Comparison of ENCODE assay signal across 1 cellular context in the genomic region with DNA sequence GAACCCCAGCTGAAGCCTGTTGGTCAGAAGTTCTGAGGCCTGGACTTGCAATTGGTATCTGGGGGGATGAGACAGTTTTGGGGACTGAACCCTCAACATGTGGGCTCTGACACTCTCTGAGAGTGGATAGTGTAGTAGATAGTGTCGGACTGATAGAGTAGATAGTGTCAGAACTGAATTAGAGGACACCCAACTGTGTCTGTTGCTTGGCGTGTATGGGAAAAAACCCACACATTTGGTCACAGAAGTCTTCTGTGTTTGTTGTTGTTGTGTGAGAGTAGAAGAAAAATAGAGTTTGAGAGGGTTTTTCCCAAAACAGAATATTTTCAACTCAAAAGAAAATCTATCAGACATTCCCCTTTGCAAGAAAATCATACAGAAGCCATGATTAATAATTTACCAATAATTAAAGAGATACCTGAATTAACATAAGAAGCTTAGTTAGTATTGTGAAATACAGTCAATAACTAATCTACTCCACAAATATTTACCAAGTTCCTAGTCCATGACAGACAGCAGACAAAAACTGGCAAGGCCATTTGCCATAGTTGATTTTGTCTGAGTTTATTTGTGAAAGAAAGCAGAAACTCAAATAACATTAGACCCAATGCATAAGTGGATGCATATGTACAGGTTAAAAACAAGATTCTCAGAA.
TF ChIP-seq lines count a peak whose summit lies in the region.

No MANE protein-coding gene starts in this region.

TF ChIP-seq in IMR-90, 13 proteins besides CTCF, POLR2A, EP300 and RAD21:
- TF ChIP-seq CEBPB (IDR thresholded peaks at IDR 0.05; ENCODE audit: low read depth, low read length): 0 out of 2 replicates have a peak, but pooled peaks have one; percentile 6
- no peak for TF ChIP-seq NFE2L2 (IDR thresholded peaks at IDR 0.05; ENCODE audit: low read depth, low read length)
